Comparison of ENCODE assay signal across 18 cellular contexts in genomic region chr3:179174898-179175297, GRCh38. TPM values are rescaled to one million over a fixed set of nuclear protein-coding genes. Genes with fewer than 3 reads are reported as not detected.
DNase-seq lines count a peak whose midpoint lies in the region; ATAC-seq, FAIRE-seq and TF ChIP-seq lines count a peak whose summit lies in the region.
"Had no signal": no experiment of that assay in that cellular context is flagged by ENCODE, and none has a peak within 500 bp of the region (broad histone marks: within the 10 kb centered on the region; RNA-seq: fewer than 3 reads in every experiment).

No MANE protein-coding gene starts in this region.

- H3K27me3 ChIP-seq in H1 (replicated peaks in 1 of 4; ENCODE audit: control insufficient read depth in 3 of 4, extremely low read depth in 1 of 4, insufficient read depth in 3 of 4, low read length in 3 of 4) (no peaks in the 10 kb centered on the region), Peyer's patch (no peaks in the 10 kb centered on the region)
- H3K27me3 ChIP-seq: gastrocnemius medialis, SJSA1 had no signal

- POLR2A ChIA-PET in H1 (lab: Charles Lee; ENCODE audit: partially characterized antibody) = interaction anchor here (1.2 kb wide), 1 partner anchor 26 kb away, joined by 3 read pairs; no protein-coding TSS in a partner anchor

- ATAC-seq in HG03432 (IDR thresholded peaks at IDR 0.05; ENCODE audit: unreplicated experiment) (peak; percentile 54), HG02588 (IDR thresholded peaks at IDR 0.05; ENCODE audit: unreplicated experiment) (no peak), Right ventricle myocardium superior (ENCODE audit: poor library complexity) (no peak)
- no peak for ATAC-seq in stimulated activated memory B cell treated with anti-CD40 and anti-IgM and Interleukin-4, amounts not matched to agents 10 μg/mL and 1 μg/mL and 100 μg/mL, for 72 hours
- ATAC-seq: activated naive CD8-positive, alpha-beta T cell treated with anti-CD3 and anti-CD28 coated beads, Interleukin-2, amount 50 U/mL, for 24 hours; gastrocnemius medialis had no signal

- H3K4ac ChIP-seq in H1 (replicated peaks; ENCODE audit: insufficient read length, low read depth, low read length) = no peak overlapping the region

- H3K9me3 ChIP-seq in H1 (ENCODE audit: insufficient read depth in 2 of 2, low read depth in 1 of 2, low read length in 1 of 2) (no peaks in the 10 kb centered on the region), Peyer's patch (no peaks in the 10 kb centered on the region)
- H3K9me3 ChIP-seq: gastrocnemius medialis, SJSA1 had no signal

- peaks cover 0 to 33% of the 10 kb centered on the region in 2 experiments; a peak in 2 of 4 replicates for H3K79me2 ChIP-seq in H1 (ENCODE audit: control insufficient read depth in 1 of 2, insufficient read depth in 2 of 2, low read length in 2 of 2)

- no peak overlapping the region for H3K27ac ChIP-seq in H1 (ENCODE audit: low read depth, low read length)
- H3K27ac ChIP-seq in Peyer's patch = no peak overlapping the region
- H3K27ac ChIP-seq: 22Rv1, SJSA1 had no signal

- no peak overlapping the region for H3K9ac ChIP-seq in H1 (replicated peaks in 1 of 4; ENCODE audit: extremely low read depth in 1 of 4, low read depth in 3 of 4, low read length in 3 of 4)

- TF ChIP-seq EP300 in H1 (IDR thresholded peaks at IDR 0.05; ENCODE audit: borderline replicate concordance in 1 of 2, low read depth in 2 of 2, low read length in 2 of 2) = no peak

- no peak overlapping the region for H2BK15ac ChIP-seq in H1 (ENCODE audit: low read length)

- H4K5ac ChIP-seq in H1 (ENCODE audit: insufficient read length, low read depth, low read length) = no peak overlapping the region

- H3K14ac ChIP-seq in H1 (ENCODE audit: insufficient read length) = no peak overlapping the region

- no peak overlapping the region for H3K4me2 ChIP-seq in H1 (ENCODE audit: insufficient read depth in 1 of 2, low read depth in 2 of 2, low read length in 2 of 2)

- no peak for TF ChIP-seq RAD21 in H1 (IDR thresholded peaks at IDR 0.05 in 1 of 2, conservative IDR thresholded peaks at IDR 0.05 in 1 of 2; ENCODE audit: low read depth in 2 of 2, low read length in 2 of 2)

- H4K20me1 ChIP-seq in H1 (replicated peaks in 1 of 2; ENCODE audit: control insufficient read depth in 1 of 2, insufficient read depth in 2 of 2, low read length in 2 of 2) = no peaks in the 10 kb centered on the region

- no peak overlapping the region for H2AK5ac ChIP-seq in H1 (ENCODE audit: low read depth, low read length)

- peak; percentile 55 for FAIRE-seq in H1 (lab: Jason Lieb, UNC)

- H3K23ac ChIP-seq in H1 (ENCODE audit: insufficient read length) = no peak overlapping the region

- intact Hi-C loops in Right ventricle myocardium superior (cut with DNase I) = no loop called here

- H2AFZ ChIP-seq in H1 (ENCODE audit: low read length) = no peak overlapping the region

- no peaks in the 10 kb centered on the region for H3K79me1 ChIP-seq in H1 (ENCODE audit: low read depth, low read length)

- H3K9me3 Mint-ChIP-seq in stimulated activated memory B cell treated with anti-CD40 and anti-IgM and Interleukin-4, amounts not matched to agents 10 μg/mL and 1 μg/mL and 100 μg/mL, for 72 hours = peaks cover 3% of the 10 kb centered on the region

- WGBS in H1 (ENCODE audit: extremely low coverage in 1 of 2, insufficient coverage in 1 of 2, insufficient read length in 1 of 2, insufficient replicate concordance in 2 of 2, low coverage in 1 of 2, low lambda C conversion rate in 2 of 2, missing lambda C conversion rate in 1 of 2), 2 experiments = 74% methylated on average over 1 of the region's 1 CpG; no CpG with 5 or more reads in 1 of the 2 experiments

- no peaks in the 10 kb centered on the region for H3K27me3 Mint-ChIP-seq in stimulated activated memory B cell treated with anti-CD40 and anti-IgM and Interleukin-4, amounts not matched to agents 10 μg/mL and 1 μg/mL and 100 μg/mL, for 72 hours
- H3K27me3 Mint-ChIP-seq: activated naive CD8-positive, alpha-beta T cell treated with anti-CD3 and anti-CD28 coated beads, Interleukin-2, amount 50 U/mL, for 24 hours; CD4-positive, alpha-beta T cell had no signal

- peak; percentile 70 for DNase-seq in DMS53 (lab: John Stamatoyannopoulos, UW)
- no peak for DNase-seq in DMS53 treated with DMSO at 0.1 percent for 48 hours (lab: John Stamatoyannopoulos, UW; ENCODE audit: unreplicated experiment)
- DNase-seq in H1 (ENCODE audit: low read depth in 1 of 2, low spot score in 2 of 2) = no peak
- DNase-seq in Right ventricle myocardium superior = no peak
- no peak for DNase-seq in Peyer's patch
- DNase-seq: activated naive CD8-positive, alpha-beta T cell treated with anti-CD3 and anti-CD28 coated beads, Interleukin-2, amount 50 U/mL, for 24 hours; activated T-cell treated with anti-CD3 and anti-CD28 coated beads, Interleukin-2, amount 50 U/mL, for 1 hour; caudate nucleus; CD4-positive, alpha-beta T cell; gastrocnemius medialis; NCI-H187; NCI-H510A; retina had no signal

- H3K4me3 Mint-ChIP-seq in stimulated activated memory B cell treated with anti-CD40 and anti-IgM and Interleukin-4, amounts not matched to agents 10 μg/mL and 1 μg/mL and 100 μg/mL, for 72 hours = no peak overlapping the region
- H3K4me3 Mint-ChIP-seq: activated naive CD8-positive, alpha-beta T cell treated with anti-CD3 and anti-CD28 coated beads, Interleukin-2, amount 50 U/mL, for 24 hours; CD4-positive, alpha-beta T cell had no signal

- H3K4me3 ChIP-seq in H1 (ENCODE audit: extremely low read depth in 1 of 4, insufficient read depth in 2 of 4, low read depth in 3 of 4, low read length in 4 of 4) (no peak overlapping the region), Peyer's patch (no peak overlapping the region)
- H3K4me3 ChIP-seq: gastrocnemius medialis, SJSA1 had no signal

- no peak overlapping the region for H2BK12ac ChIP-seq in H1 (ENCODE audit: low read depth, low read length)

- no peak overlapping the region for H3K18ac ChIP-seq in H1 (ENCODE audit: extremely low read depth, low read length)

- H3K36me3 ChIP-seq in H1 (ENCODE audit: control insufficient read depth in 2 of 4, insufficient read depth in 4 of 4, low read length in 3 of 4) (no peaks in the 10 kb centered on the region), Peyer's patch (no peaks in the 10 kb centered on the region)
- H3K36me3 ChIP-seq: gastrocnemius medialis, SJSA1 had no signal

- no peak for TF ChIP-seq POLR2A in H1 (IDR thresholded peaks at IDR 0.05; ENCODE audit: control extremely low read depth in 1 of 2, low read depth in 2 of 2, low read length in 2 of 2)
- no peak for TF ChIP-seq POLR2A in Peyer's patch (IDR thresholded peaks at IDR 0.05)

- no peak overlapping the region for H2BK20ac ChIP-seq in H1 (ENCODE audit: low read length)

- H3K36me3 Mint-ChIP-seq in stimulated activated memory B cell treated with anti-CD40 and anti-IgM and Interleukin-4, amounts not matched to agents 10 μg/mL and 1 μg/mL and 100 μg/mL, for 72 hours = peaks cover 11% of the 10 kb centered on the region

- H2BK120ac ChIP-seq in H1 (replicated peaks; ENCODE audit: low read depth, low read length) = no peak overlapping the region

- peak overlapping the region; percentile 5 for H3K27ac Mint-ChIP-seq in stimulated activated memory B cell treated with anti-CD40 and anti-IgM and Interleukin-4, amounts not matched to agents 10 μg/mL and 1 μg/mL and 100 μg/mL, for 72 hours
- H3K27ac Mint-ChIP-seq: activated naive CD8-positive, alpha-beta T cell treated with anti-CD3 and anti-CD28 coated beads, Interleukin-2, amount 50 U/mL, for 24 hours; CD4-positive, alpha-beta T cell had no signal

- no peaks in the 10 kb centered on the region for H3K23me2 ChIP-seq in H1 (ENCODE audit: low read depth, low read length)

- TF ChIP-seq CTCF in H1 (IDR thresholded peaks at IDR 0.05; ENCODE audit: control extremely low read depth in 1 of 3, insufficient read depth in 1 of 3, low read depth in 1 of 3, low read length in 3 of 3) (no peak), Peyer's patch (IDR thresholded peaks at IDR 0.05) (no peak)

- H2BK5ac ChIP-seq in H1 (ENCODE audit: low read depth, low read length) = no peak overlapping the region

- no peak overlapping the region for H4K8ac ChIP-seq in H1 (ENCODE audit: extremely low read depth, insufficient read depth, low read length)

- H4K91ac ChIP-seq in H1 (replicated peaks; ENCODE audit: insufficient read length, low read length) = no peak overlapping the region

- H3K4me1 ChIP-seq in H1 (replicated peaks in 1 of 4; ENCODE audit: control insufficient read depth in 3 of 4, insufficient read depth in 4 of 4, low read length in 3 of 4) = peaks cover 0 to 5% (median 1%) of the 10 kb centered on the region in 4 experiments; a peak in 2 of 7 replicates
- peaks cover 0 to under 1% (median 0%) of the 10 kb centered on the region in 4 donors for H3K4me1 ChIP-seq in Peyer's patch

- H3K56ac ChIP-seq in H1 (replicated peaks; ENCODE audit: insufficient read length, low read depth, low read length) = no peak overlapping the region

- peaks cover 47% of the 10 kb centered on the region for H3K4me1 Mint-ChIP-seq in stimulated activated memory B cell treated with anti-CD40 and anti-IgM and Interleukin-4, amounts not matched to agents 10 μg/mL and 1 μg/mL and 100 μg/mL, for 72 hours

- CTCF ChIA-PET in H1 (lab: Charles Lee; ENCODE audit: partially characterized antibody) = interaction anchor here (0.7 to 1.0 kb wide), 2 partner anchors 26 to 28 kb away, joined by 3 read pairs; no protein-coding TSS in a partner anchor

TF ChIP-seq in H1, 55 proteins besides CTCF, POLR2A, EP300 and RAD21 (continues in another document):
- no peak for TF ChIP-seq GTF2F1 (IDR thresholded peaks at IDR 0.05; ENCODE audit: borderline replicate concordance, low read depth, low read length)
- no peak for TF ChIP-seq SAP30 (IDR thresholded peaks at IDR 0.05; ENCODE audit: insufficient read depth, insufficient replicate concordance, low read length)
- no peak for TF ChIP-seq ZNF274 (IDR thresholded peaks at IDR 0.05; ENCODE audit: borderline replicate concordance, extremely low read depth, low read length)

RNA-seq across cellular contexts. Expression of gene PIK3CA, which starts 26.7 kb away (rescaled TPM):
- 11.3 and 14.1 TPM in 2 replicates for total RNA-seq in H1 (2021; fragmentation: NEBNext Ultra II Directional; extraction: Animal tissue kit (Norgen Biotek cat#: 25700))
- 1.6 and 4.8 TPM in 2 replicates for polyA plus RNA-seq in H1 (2011; rRNA removed)
- polyA plus RNA-seq in H1 (2011; cell fraction: cytosol; rRNA removed) = 2.1 TPM
- 1.2 TPM for polyA plus RNA-seq in H1 (2011; cell fraction: nucleus; rRNA removed)
- polyA plus RNA-seq in H1 (2012, experiment 1 of 2) = 3.1 to 9.4 TPM (median 4.4 TPM) in 4 replicates
- polyA plus RNA-seq in H1 (2012, experiment 2 of 2) = 0.16 TPM
- polyA plus RNA-seq in H1 (2013, experiment 1 of 2) = 3.7 TPM
- polyA plus RNA-seq in H1 (2013, experiment 2 of 2) = 3.9 TPM
- polyA minus RNA-seq in H1 (2011; rRNA and poly(A)+ RNA removed) = 7.8 and 12.4 TPM in 2 replicates
- 6.5 TPM for polyA minus RNA-seq in H1 (2011; cell fraction: cytosol; rRNA and poly(A)+ RNA removed)
- polyA minus RNA-seq in H1 (2011; cell fraction: nucleus; rRNA and poly(A)+ RNA removed) = 15.5 TPM
- total RNA-seq in Right ventricle myocardium superior = 18.1 TPM
- 10 to 100 TPM in 3 of 4 donors, 1 to 10 TPM in 1; 7.3 to 12.4 (median 10.9) TPM for total RNA-seq in Peyer's patch
